Comparison of ENCODE assay signal across 3 cellular contexts in the genomic region with DNA sequence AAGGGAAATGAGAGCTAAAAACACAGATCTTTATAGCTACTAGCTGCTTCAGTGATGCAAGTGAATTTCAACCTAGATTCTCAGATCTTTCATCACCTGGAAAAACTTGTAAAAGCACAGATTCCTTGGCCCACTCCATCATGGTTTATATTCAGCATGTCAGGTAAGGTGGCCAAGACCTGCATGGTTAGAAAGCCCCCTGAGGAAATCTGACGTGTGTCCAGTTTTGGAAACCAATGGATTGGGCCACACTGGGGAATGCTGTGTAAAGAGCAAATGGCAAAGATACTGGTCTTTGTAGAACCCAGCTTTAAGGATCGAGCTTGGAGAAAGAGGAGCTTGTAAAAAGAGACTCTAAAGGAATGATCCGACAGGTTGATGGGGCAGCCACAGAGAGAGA.
TF ChIP-seq lines count a peak whose summit lies in the region.

No MANE protein-coding gene starts in this region.

TF ChIP-seq in GM23338, 12 proteins besides CTCF, POLR2A, EP300 and RAD21 (continues in another document):
- TF ChIP-seq NANOG (IDR thresholded peaks at IDR 0.05; ENCODE audit: borderline replicate concordance) (no peak), EZH2phosphoT487 (IDR thresholded peaks at IDR 0.05; ENCODE audit: unreplicated experiment) (no peak), ZNF114 (CRISPR knock-in tag; IDR thresholded peaks at IDR 0.05) (no peak), CREB1 (CRISPR knock-in tag; IDR thresholded peaks at IDR 0.05; ENCODE audit: low read depth) (no peak), STAT1 (IDR thresholded peaks at IDR 0.05; ENCODE audit: unreplicated experiment) (no peak), POLR2AphosphoS5 (IDR thresholded peaks at IDR 0.05; ENCODE audit: low read depth) (no peak), JUNB (IDR thresholded peaks at IDR 0.05; ENCODE audit: unreplicated experiment) (no peak)
- TF ChIP-seq, protein P1, sequence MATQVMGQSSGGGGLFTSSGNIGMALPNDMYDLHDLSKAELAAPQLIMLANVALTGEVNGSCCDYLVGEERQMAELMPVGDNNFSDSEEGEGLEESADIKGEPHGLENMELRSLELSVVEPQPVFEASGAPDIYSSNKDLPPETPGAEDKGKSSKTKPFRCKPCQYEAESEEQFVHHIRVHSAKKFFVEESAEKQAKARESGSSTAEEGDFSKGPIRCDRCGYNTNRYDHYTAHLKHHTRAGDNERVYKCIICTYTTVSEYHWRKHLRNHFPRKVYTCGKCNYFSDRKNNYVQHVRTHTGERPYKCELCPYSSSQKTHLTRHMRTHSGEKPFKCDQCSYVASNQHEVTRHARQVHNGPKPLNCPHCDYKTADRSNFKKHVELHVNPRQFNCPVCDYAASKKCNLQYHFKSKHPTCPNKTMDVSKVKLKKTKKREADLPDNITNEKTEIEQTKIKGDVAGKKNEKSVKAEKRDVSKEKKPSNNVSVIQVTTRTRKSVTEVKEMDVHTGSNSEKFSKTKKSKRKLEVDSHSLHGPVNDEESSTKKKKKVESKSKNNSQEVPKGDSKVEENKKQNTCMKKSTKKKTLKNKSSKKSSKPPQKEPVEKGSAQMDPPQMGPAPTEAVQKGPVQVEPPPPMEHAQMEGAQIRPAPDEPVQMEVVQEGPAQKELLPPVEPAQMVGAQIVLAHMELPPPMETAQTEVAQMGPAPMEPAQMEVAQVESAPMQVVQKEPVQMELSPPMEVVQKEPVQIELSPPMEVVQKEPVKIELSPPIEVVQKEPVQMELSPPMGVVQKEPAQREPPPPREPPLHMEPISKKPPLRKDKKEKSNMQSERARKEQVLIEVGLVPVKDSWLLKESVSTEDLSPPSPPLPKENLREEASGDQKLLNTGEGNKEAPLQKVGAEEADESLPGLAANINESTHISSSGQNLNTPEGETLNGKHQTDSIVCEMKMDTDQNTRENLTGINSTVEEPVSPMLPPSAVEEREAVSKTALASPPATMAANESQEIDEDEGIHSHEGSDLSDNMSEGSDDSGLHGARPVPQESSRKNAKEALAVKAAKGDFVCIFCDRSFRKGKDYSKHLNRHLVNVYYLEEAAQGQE (IDR thresholded peaks at IDR 0.05; ENCODE audit: unreplicated experiment), result no peak
- TF ChIP-seq, protein P2, sequence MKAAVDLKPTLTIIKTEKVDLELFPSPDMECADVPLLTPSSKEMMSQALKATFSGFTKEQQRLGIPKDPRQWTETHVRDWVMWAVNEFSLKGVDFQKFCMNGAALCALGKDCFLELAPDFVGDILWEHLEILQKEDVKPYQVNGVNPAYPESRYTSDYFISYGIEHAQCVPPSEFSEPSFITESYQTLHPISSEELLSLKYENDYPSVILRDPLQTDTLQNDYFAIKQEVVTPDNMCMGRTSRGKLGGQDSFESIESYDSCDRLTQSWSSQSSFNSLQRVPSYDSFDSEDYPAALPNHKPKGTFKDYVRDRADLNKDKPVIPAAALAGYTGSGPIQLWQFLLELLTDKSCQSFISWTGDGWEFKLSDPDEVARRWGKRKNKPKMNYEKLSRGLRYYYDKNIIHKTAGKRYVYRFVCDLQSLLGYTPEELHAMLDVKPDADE (IDR thresholded peaks at IDR 0.05), result no peak

TF ChIP-seq in H1, 55 proteins besides CTCF, POLR2A, EP300 and RAD21 (continues in another document):
- no peak for TF ChIP-seq TEAD4 (IDR thresholded peaks at IDR 0.05; ENCODE audit: low read depth, low read length)
- no peak for TF ChIP-seq EZH2 (IDR thresholded peaks at IDR 0.05; ENCODE audit: low read depth, low read length, severe bottlenecking)
- TF ChIP-seq MAFK (IDR thresholded peaks at IDR 0.05; ENCODE audit: low read depth, low read length), result no peak
- no peak for TF ChIP-seq ZNF274 (IDR thresholded peaks at IDR 0.05; ENCODE audit: borderline replicate concordance, extremely low read depth, low read length)
- TF ChIP-seq, protein P3, sequence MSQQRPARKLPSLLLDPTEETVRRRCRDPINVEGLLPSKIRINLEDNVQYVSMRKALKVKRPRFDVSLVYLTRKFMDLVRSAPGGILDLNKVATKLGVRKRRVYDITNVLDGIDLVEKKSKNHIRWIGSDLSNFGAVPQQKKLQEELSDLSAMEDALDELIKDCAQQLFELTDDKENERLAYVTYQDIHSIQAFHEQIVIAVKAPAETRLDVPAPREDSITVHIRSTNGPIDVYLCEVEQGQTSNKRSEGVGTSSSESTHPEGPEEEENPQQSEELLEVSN (IDR thresholded peaks at IDR 0.05), result no peak
- no peak for TF ChIP-seq CBX5 (IDR thresholded peaks at IDR 0.05; ENCODE audit: low read depth, low read length)
- TF ChIP-seq CTBP2 (IDR thresholded peaks at IDR 0.05; ENCODE audit: borderline replicate concordance, insufficient read depth, insufficient read length, low read length), result no peak
- TF ChIP-seq SP4 (IDR thresholded peaks at IDR 0.05; ENCODE audit: low read length), result no peak
- no peak for TF ChIP-seq RFX5 (IDR thresholded peaks at IDR 0.05; ENCODE audit: borderline replicate concordance, low read depth, low read length)
- no peak for TF ChIP-seq CREB1 (IDR thresholded peaks at IDR 0.05)
- TF ChIP-seq NRF1 (IDR thresholded peaks at IDR 0.05; ENCODE audit: low read depth, low read length), result no peak
- no peak for TF ChIP-seq SUZ12 (IDR thresholded peaks at IDR 0.05; ENCODE audit: low read length)
- no peak for TF ChIP-seq JUND (IDR thresholded peaks at IDR 0.05; ENCODE audit: low read length)
- TF ChIP-seq POLR2AphosphoS5 (IDR thresholded peaks at IDR 0.05; ENCODE audit: low read depth, low read length), result no peak
- TF ChIP-seq SRF (IDR thresholded peaks at IDR 0.05; ENCODE audit: low read depth, low read length), result no peak
- TF ChIP-seq USF2 (IDR thresholded peaks at IDR 0.05; ENCODE audit: low read length), result no peak

TF ChIP-seq in HepG2, 621 proteins besides CTCF, POLR2A, EP300 and RAD21 (continues in another document):
- TF ChIP-seq, protein P4, sequence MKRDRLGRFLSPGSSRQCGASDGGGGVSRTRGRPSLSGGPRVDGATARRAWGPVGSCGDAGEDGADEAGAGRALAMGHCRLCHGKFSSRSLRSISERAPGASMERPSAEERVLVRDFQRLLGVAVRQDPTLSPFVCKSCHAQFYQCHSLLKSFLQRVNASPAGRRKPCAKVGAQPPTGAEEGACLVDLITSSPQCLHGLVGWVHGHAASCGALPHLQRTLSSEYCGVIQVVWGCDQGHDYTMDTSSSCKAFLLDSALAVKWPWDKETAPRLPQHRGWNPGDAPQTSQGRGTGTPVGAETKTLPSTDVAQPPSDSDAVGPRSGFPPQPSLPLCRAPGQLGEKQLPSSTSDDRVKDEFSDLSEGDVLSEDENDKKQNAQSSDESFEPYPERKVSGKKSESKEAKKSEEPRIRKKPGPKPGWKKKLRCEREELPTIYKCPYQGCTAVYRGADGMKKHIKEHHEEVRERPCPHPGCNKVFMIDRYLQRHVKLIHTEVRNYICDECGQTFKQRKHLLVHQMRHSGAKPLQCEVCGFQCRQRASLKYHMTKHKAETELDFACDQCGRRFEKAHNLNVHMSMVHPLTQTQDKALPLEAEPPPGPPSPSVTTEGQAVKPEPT (CRISPR knock-in tag; IDR thresholded peaks at IDR 0.05; ENCODE audit: low read depth), result no peak
- TF ChIP-seq KLF13 (CRISPR knock-in tag; IDR thresholded peaks at IDR 0.05), result no peak
- TF ChIP-seq CREB1 (IDR thresholded peaks at IDR 0.05), result no peak
- no peak for TF ChIP-seq CREB1 (CRISPR knock-in tag; IDR thresholded peaks at IDR 0.05)
- TF ChIP-seq ZNF329 (CRISPR knock-in tag; IDR thresholded peaks at IDR 0.05; ENCODE audit: low read depth), result no peak
- TF ChIP-seq, protein P5, sequence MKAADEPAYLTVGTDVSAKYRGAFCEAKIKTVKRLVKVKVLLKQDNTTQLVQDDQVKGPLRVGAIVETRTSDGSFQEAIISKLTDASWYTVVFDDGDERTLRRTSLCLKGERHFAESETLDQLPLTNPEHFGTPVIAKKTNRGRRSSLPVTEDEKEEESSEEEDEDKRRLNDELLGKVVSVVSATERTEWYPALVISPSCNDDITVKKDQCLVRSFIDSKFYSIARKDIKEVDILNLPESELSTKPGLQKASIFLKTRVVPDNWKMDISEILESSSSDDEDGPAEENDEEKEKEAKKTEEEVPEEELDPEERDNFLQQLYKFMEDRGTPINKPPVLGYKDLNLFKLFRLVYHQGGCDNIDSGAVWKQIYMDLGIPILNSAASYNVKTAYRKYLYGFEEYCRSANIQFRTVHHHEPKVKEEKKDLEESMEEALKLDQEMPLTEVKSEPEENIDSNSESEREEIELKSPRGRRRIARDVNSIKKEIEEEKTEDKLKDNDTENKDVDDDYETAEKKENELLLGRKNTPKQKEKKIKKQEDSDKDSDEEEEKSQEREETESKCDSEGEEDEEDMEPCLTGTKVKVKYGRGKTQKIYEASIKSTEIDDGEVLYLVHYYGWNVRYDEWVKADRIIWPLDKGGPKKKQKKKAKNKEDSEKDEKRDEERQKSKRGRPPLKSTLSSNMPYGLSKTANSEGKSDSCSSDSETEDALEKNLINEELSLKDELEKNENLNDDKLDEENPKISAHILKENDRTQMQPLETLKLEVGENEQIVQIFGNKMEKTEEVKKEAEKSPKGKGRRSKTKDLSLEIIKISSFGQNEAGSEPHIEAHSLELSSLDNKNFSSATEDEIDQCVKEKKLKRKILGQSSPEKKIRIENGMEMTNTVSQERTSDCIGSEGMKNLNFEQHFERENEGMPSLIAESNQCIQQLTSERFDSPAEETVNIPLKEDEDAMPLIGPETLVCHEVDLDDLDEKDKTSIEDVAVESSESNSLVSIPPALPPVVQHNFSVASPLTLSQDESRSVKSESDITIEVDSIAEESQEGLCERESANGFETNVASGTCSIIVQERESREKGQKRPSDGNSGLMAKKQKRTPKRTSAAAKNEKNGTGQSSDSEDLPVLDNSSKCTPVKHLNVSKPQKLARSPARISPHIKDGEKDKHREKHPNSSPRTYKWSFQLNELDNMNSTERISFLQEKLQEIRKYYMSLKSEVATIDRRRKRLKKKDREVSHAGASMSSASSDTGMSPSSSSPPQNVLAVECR (CRISPR knock-in tag; IDR thresholded peaks at IDR 0.05; ENCODE audit: borderline replicate concordance), result no peak
- no peak for TF ChIP-seq SKIL (CRISPR knock-in tag; IDR thresholded peaks at IDR 0.05; ENCODE audit: borderline replicate concordance)
- no peak for TF ChIP-seq ZNF549 (CRISPR knock-in tag; IDR thresholded peaks at IDR 0.05)
- no peak for TF ChIP-seq ZNF460 (CRISPR knock-in tag; IDR thresholded peaks at IDR 0.05; ENCODE audit: borderline replicate concordance)
- TF ChIP-seq ZNF33A (CRISPR knock-in tag; IDR thresholded peaks at IDR 0.05; ENCODE audit: borderline replicate concordance), result no peak
- no peak for TF ChIP-seq ZNF451 (CRISPR knock-in tag; IDR thresholded peaks at IDR 0.05)
- TF ChIP-seq KIAA2018 (CRISPR knock-in tag; IDR thresholded peaks at IDR 0.05; ENCODE audit: borderline replicate concordance), result no peak
- TF ChIP-seq ETV6 (CRISPR knock-in tag; conservative IDR thresholded peaks at IDR 0.05), result no peak
- no peak for TF ChIP-seq MLLT10 (CRISPR knock-in tag; IDR thresholded peaks at IDR 0.05)
- no peak for TF ChIP-seq SSRP1 (CRISPR knock-in tag; IDR thresholded peaks at IDR 0.05)
- TF ChIP-seq ZNF10 (CRISPR knock-in tag; IDR thresholded peaks at IDR 0.05; ENCODE audit: borderline replicate concordance, low read depth), result no peak
- TF ChIP-seq RAD51 (IDR thresholded peaks at IDR 0.05; ENCODE audit: borderline replicate concordance), result no peak
- TF ChIP-seq TBX2 (CRISPR knock-in tag; IDR thresholded peaks at IDR 0.05; ENCODE audit: borderline replicate concordance), result no peak
